ENCODE assay signal across 24 cellular contexts in the genomic region with DNA sequence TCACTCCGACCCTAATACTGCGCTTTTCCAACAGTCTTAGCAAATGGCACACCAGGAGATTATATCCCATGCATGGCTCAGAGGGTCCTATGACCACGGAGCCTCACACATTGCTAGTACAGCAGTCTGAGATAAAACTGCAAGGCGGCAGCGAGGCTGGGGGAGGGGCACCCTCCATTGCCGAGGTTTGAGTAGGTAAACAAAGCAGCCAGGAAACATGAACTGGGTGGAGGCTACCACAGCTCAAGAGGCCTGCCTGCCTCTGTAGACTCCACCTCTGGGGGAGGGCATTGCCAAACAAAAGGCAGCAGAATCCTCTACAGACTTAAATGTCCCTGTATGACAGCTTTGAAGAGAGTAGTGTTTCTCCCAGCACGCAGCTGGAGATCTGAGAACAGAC. TPM values are rescaled to one million over a fixed set of nuclear protein-coding genes. Genes with fewer than 3 reads are reported as not detected.
"Had no signal": no experiment of that assay in that cellular context is flagged by ENCODE, and none has a peak within 500 bp of the region (broad histone marks: within the 10 kb centered on the region; RNA-seq: fewer than 3 reads in every experiment).

No MANE protein-coding gene starts in this region.

RNA-seq across cellular contexts. Expression of gene WFDC11, which starts 18.3 kb away (rescaled TPM):
- total RNA-seq: activated CD4-positive, alpha-beta memory T cell treated with anti-CD3 and anti-CD28 coated beads for 36 hours; activated CD4-positive, alpha-beta T cell treated with anti-CD3 and anti-CD28 coated beads, Interleukin-2, amount 10 ng/mL, durations not matched to agents 24 days and 14 days; activated CD8-positive, alpha-beta memory T cell treated with anti-CD3 and anti-CD28 coated beads for 36 hours; activated naive CD4-positive, alpha-beta T cell treated with anti-CD3 and anti-CD28 coated beads for 36 hours; activated naive CD8-positive, alpha-beta T cell treated with anti-CD3 and anti-CD28 coated beads for 36 hours; activated T-helper 1 cell treated with anti-CD3 and anti-CD28 coated beads, Interleukin-12 subunit alpha, Interleukin-12 subunit beta, Interleukin-2, Interleukin-4 antibody, amounts not matched to agents 30 ng/mL and 10 ng/mL and 1 ng/mL, durations not matched to agents 14 hours and 24 hours and 36 hours; adrenal gland; aorta; body of pancreas; dermis blood vessel endothelial cell; esophagus muscularis mucosa; foreskin keratinocyte; heart left ventricle; kidney epithelial cell; left lobe of liver; lung microvascular endothelial cell; mesenteric fat pad; mucosa of gallbladder; osteoblast; posterior vena cava; temporal lobe; tibial nerve; uterus had no signal
- polyA plus RNA-seq: adrenal gland, aorta, foreskin keratinocyte, heart left ventricle, immature natural killer cell had no signal

RNA-seq across cellular contexts. Expression of gene WFDC9, which starts 20.6 kb away (rescaled TPM):
- total RNA-seq: activated CD4-positive, alpha-beta memory T cell treated with anti-CD3 and anti-CD28 coated beads for 36 hours; activated CD4-positive, alpha-beta T cell treated with anti-CD3 and anti-CD28 coated beads, Interleukin-2, amount 10 ng/mL, durations not matched to agents 24 days and 14 days; activated CD8-positive, alpha-beta memory T cell treated with anti-CD3 and anti-CD28 coated beads for 36 hours; activated naive CD4-positive, alpha-beta T cell treated with anti-CD3 and anti-CD28 coated beads for 36 hours; activated naive CD8-positive, alpha-beta T cell treated with anti-CD3 and anti-CD28 coated beads for 36 hours; activated T-helper 1 cell treated with anti-CD3 and anti-CD28 coated beads, Interleukin-12 subunit alpha, Interleukin-12 subunit beta, Interleukin-2, Interleukin-4 antibody, amounts not matched to agents 30 ng/mL and 10 ng/mL and 1 ng/mL, durations not matched to agents 14 hours and 24 hours and 36 hours; adrenal gland; aorta; body of pancreas; dermis blood vessel endothelial cell; esophagus muscularis mucosa; foreskin keratinocyte; heart left ventricle; kidney epithelial cell; left lobe of liver; lung microvascular endothelial cell; mesenteric fat pad; mucosa of gallbladder; osteoblast; posterior vena cava; temporal lobe; tibial nerve; uterus had no signal
- polyA plus RNA-seq: adrenal gland, aorta, foreskin keratinocyte, heart left ventricle, immature natural killer cell had no signal

RNA-seq across cellular contexts. Expression of gene WFDC10A, which starts 22.2 kb away (rescaled TPM):
- total RNA-seq: activated CD4-positive, alpha-beta memory T cell treated with anti-CD3 and anti-CD28 coated beads for 36 hours; activated CD4-positive, alpha-beta T cell treated with anti-CD3 and anti-CD28 coated beads, Interleukin-2, amount 10 ng/mL, durations not matched to agents 24 days and 14 days; activated CD8-positive, alpha-beta memory T cell treated with anti-CD3 and anti-CD28 coated beads for 36 hours; activated naive CD4-positive, alpha-beta T cell treated with anti-CD3 and anti-CD28 coated beads for 36 hours; activated naive CD8-positive, alpha-beta T cell treated with anti-CD3 and anti-CD28 coated beads for 36 hours; activated T-helper 1 cell treated with anti-CD3 and anti-CD28 coated beads, Interleukin-12 subunit alpha, Interleukin-12 subunit beta, Interleukin-2, Interleukin-4 antibody, amounts not matched to agents 30 ng/mL and 10 ng/mL and 1 ng/mL, durations not matched to agents 14 hours and 24 hours and 36 hours; adrenal gland; aorta; body of pancreas; dermis blood vessel endothelial cell; esophagus muscularis mucosa; foreskin keratinocyte; heart left ventricle; kidney epithelial cell; left lobe of liver; lung microvascular endothelial cell; mesenteric fat pad; mucosa of gallbladder; osteoblast; posterior vena cava; temporal lobe; tibial nerve; uterus had no signal
- polyA plus RNA-seq: adrenal gland, aorta, foreskin keratinocyte, heart left ventricle, immature natural killer cell had no signal

RNA-seq across cellular contexts. Expression of gene WFDC13, which starts 50.1 kb away (rescaled TPM):
- total RNA-seq: activated CD4-positive, alpha-beta memory T cell treated with anti-CD3 and anti-CD28 coated beads for 36 hours; activated CD4-positive, alpha-beta T cell treated with anti-CD3 and anti-CD28 coated beads, Interleukin-2, amount 10 ng/mL, durations not matched to agents 24 days and 14 days; activated CD8-positive, alpha-beta memory T cell treated with anti-CD3 and anti-CD28 coated beads for 36 hours; activated naive CD4-positive, alpha-beta T cell treated with anti-CD3 and anti-CD28 coated beads for 36 hours; activated naive CD8-positive, alpha-beta T cell treated with anti-CD3 and anti-CD28 coated beads for 36 hours; activated T-helper 1 cell treated with anti-CD3 and anti-CD28 coated beads, Interleukin-12 subunit alpha, Interleukin-12 subunit beta, Interleukin-2, Interleukin-4 antibody, amounts not matched to agents 30 ng/mL and 10 ng/mL and 1 ng/mL, durations not matched to agents 14 hours and 24 hours and 36 hours; adrenal gland; aorta; body of pancreas; dermis blood vessel endothelial cell; esophagus muscularis mucosa; foreskin keratinocyte; heart left ventricle; kidney epithelial cell; left lobe of liver; lung microvascular endothelial cell; mesenteric fat pad; mucosa of gallbladder; osteoblast; posterior vena cava; temporal lobe; tibial nerve; uterus had no signal
- polyA plus RNA-seq: adrenal gland, aorta, foreskin keratinocyte, heart left ventricle, immature natural killer cell had no signal

RNA-seq across cellular contexts. Expression of gene WFDC10B, which starts 53.1 kb away (rescaled TPM):
- total RNA-seq: activated CD4-positive, alpha-beta memory T cell treated with anti-CD3 and anti-CD28 coated beads for 36 hours; activated CD4-positive, alpha-beta T cell treated with anti-CD3 and anti-CD28 coated beads, Interleukin-2, amount 10 ng/mL, durations not matched to agents 24 days and 14 days; activated CD8-positive, alpha-beta memory T cell treated with anti-CD3 and anti-CD28 coated beads for 36 hours; activated naive CD4-positive, alpha-beta T cell treated with anti-CD3 and anti-CD28 coated beads for 36 hours; activated naive CD8-positive, alpha-beta T cell treated with anti-CD3 and anti-CD28 coated beads for 36 hours; activated T-helper 1 cell treated with anti-CD3 and anti-CD28 coated beads, Interleukin-12 subunit alpha, Interleukin-12 subunit beta, Interleukin-2, Interleukin-4 antibody, amounts not matched to agents 30 ng/mL and 10 ng/mL and 1 ng/mL, durations not matched to agents 14 hours and 24 hours and 36 hours; adrenal gland; aorta; body of pancreas; dermis blood vessel endothelial cell; foreskin keratinocyte; heart left ventricle; kidney epithelial cell; left lobe of liver; lung microvascular endothelial cell; mesenteric fat pad; osteoblast; temporal lobe; uterus had no signal
- polyA plus RNA-seq: adrenal gland, foreskin keratinocyte, heart left ventricle, immature natural killer cell had no signal
